7 cellular contexts compared by ENCODE assay signal in the genomic region with DNA sequence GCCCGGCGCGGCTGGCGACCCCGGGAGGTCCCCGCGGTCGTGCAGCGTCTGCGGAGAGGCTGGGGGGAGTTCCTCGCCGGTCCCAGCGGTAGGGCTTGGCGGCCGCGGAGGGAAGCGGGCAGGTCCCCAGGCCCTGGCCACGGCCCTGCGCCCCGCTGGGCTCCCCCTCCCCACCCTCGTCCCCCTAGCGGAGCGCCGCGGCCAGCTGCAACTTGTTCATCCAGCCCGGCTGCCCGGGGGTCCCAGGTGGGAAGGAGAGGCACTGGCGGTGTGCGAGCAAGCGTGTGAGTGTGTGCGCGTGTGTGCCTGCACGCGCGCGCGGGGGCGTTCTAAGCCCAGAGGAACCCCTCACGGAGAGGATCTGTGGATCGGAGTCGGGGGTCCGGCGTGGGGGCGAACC. TPM values are rescaled to one million over a fixed set of nuclear protein-coding genes. Genes with fewer than 3 reads are reported as not detected.
DNase-seq lines count a peak whose midpoint lies in the region; ATAC-seq, FAIRE-seq and TF ChIP-seq lines count a peak whose summit lies in the region.

No MANE protein-coding gene starts in this region.

- no peaks in the 10 kb centered on the region for H4K20me1 ChIP-seq in mammary epithelial cell (ENCODE audit: insufficient read depth, low read length)

- dilution Hi-C loops in mammary epithelial cell (cut with HindIII; ENCODE audit: low sequenced_read_pairs): no loop called here

- no peak for FAIRE-seq in kidney (lab: Jason Lieb, UNC)

- no peaks in the 10 kb centered on the region for H3K36me3 ChIP-seq in mammary epithelial cell (ENCODE audit: insufficient read depth, low read length)
- H3K36me3 ChIP-seq in kidney (ENCODE audit: control insufficient read depth in 1 of 2, insufficient read depth in 2 of 2, low read length in 2 of 2): no peaks in the 10 kb centered on the region

- no peaks in the 10 kb centered on the region for H3K9me3 Mint-ChIP-seq in stimulated activated effector memory CD8-positive, alpha-beta T cell treated with anti-CD3 and anti-CD28 coated beads, Interleukin-12 subunit alpha, Interleukin-12 subunit beta, amount 100 ng/mL, for 72 hours
- peaks cover 5% of the 10 kb centered on the region for H3K9me3 Mint-ChIP-seq in activated naive CD4-positive, alpha-beta T cell treated with anti-CD3 and anti-CD28 coated beads for 36 hours

- 3% methylated on average over 5 of the region's 44 CpGs for WGBS in mammary epithelial cell (ENCODE audit: low coverage, missing lambda C conversion rate)

- H3K9me3 ChIP-seq in mammary epithelial cell (replicated peaks; ENCODE audit: insufficient read depth, low read length) (no peaks in the 10 kb centered on the region), kidney (ENCODE audit: control insufficient read depth in 1 of 2, low read length in 2 of 2) (no peaks in the 10 kb centered on the region)

- no TSS peak for BruUV-seq in mammary epithelial cell (replicated peaks; lab: Mats Ljungman, UMichigan)

- CTCF ChIA-PET in mammary epithelial cell (lab: Charles Lee; ENCODE audit: low non-redundant PET): no interaction called here
- CTCF ChIA-PET in activated naive CD4-positive, alpha-beta T cell treated with anti-CD3 and anti-CD28 coated beads for 36 hours (lab: Charles Lee): no interaction called here

- no peaks in the 10 kb centered on the region for H3K27me3 ChIP-seq in mammary epithelial cell (ENCODE audit: insufficient read depth, low read length)

- no peaks in the 10 kb centered on the region for H3K36me3 Mint-ChIP-seq in stimulated activated effector memory CD8-positive, alpha-beta T cell treated with anti-CD3 and anti-CD28 coated beads, Interleukin-12 subunit alpha, Interleukin-12 subunit beta, amount 100 ng/mL, for 72 hours
- no peaks in the 10 kb centered on the region for H3K36me3 Mint-ChIP-seq in activated naive CD4-positive, alpha-beta T cell treated with anti-CD3 and anti-CD28 coated beads for 36 hours (ENCODE audit: low read depth)

- H3K9ac ChIP-seq in mammary epithelial cell (ENCODE audit: insufficient read depth, low read length): peak overlapping the region; percentile 61
- H3K9ac ChIP-seq in kidney (ENCODE audit: low read length in 2 of 2): peak overlapping the region; percentile 59 to 79

- no peak overlapping the region for H3K27ac Mint-ChIP-seq in stimulated activated effector memory CD8-positive, alpha-beta T cell treated with anti-CD3 and anti-CD28 coated beads, Interleukin-12 subunit alpha, Interleukin-12 subunit beta, amount 100 ng/mL, for 72 hours
- no peak overlapping the region for H3K27ac Mint-ChIP-seq in activated naive CD4-positive, alpha-beta T cell treated with anti-CD3 and anti-CD28 coated beads for 36 hours

- H2AFZ ChIP-seq in mammary epithelial cell (ENCODE audit: low read depth, low read length): peak overlapping the region; percentile 81

- ATAC-seq in stimulated activated effector memory CD8-positive, alpha-beta T cell treated with anti-CD3 and anti-CD28 coated beads, Interleukin-12 subunit alpha, Interleukin-12 subunit beta, amount 100 ng/mL, for 72 hours: peak; percentile 1

- H3K27ac ChIP-seq in mammary epithelial cell (ENCODE audit: insufficient read depth, low read depth, low read length) (peak overlapping the region; percentile 52), kidney (ENCODE audit: low read depth in 2 of 2, low read length in 2 of 2) (peak overlapping the region; percentile 91 to 95)

- H3K4me3 ChIP-seq in mammary epithelial cell (replicated peaks in 1 of 3; ENCODE audit: insufficient read depth in 1 of 3, low read depth in 2 of 3, low read length in 3 of 3) (peak overlapping the region; percentile 78 to 96 (median 79)), kidney (ENCODE audit: low read length in 2 of 2) (peak overlapping the region; percentile 61 to 76)

- DNase-seq in HuH-7 (ENCODE audit: low spot score) (peak; percentile 56), mammary epithelial cell (no peak), kidney (peak; percentile 87), OCI-M1 (lab: John Stamatoyannopoulos, UW) (no peak)
- no peak for DNase-seq in stimulated activated effector memory CD8-positive, alpha-beta T cell treated with anti-CD3 and anti-CD28 coated beads, Interleukin-12 subunit alpha, Interleukin-12 subunit beta, amount 100 ng/mL, for 72 hours (ENCODE audit: low spot score in 2 of 2)
- DNase-seq in activated naive CD4-positive, alpha-beta T cell treated with anti-CD3 and anti-CD28 coated beads for 36 hours: no peak
- no peak for DNase-seq in stimulated activated naive CD4-positive, alpha-beta T cell (lab: John Stamatoyannopoulos, UW)

- peaks cover 50% of the 10 kb centered on the region for H3K27me3 Mint-ChIP-seq in activated naive CD4-positive, alpha-beta T cell treated with anti-CD3 and anti-CD28 coated beads for 36 hours (ENCODE audit: low read depth)

- peaks cover 3% of the 10 kb centered on the region for H3K4me1 ChIP-seq in mammary epithelial cell (ENCODE audit: insufficient read depth, low read length)
- H3K4me1 ChIP-seq in kidney (ENCODE audit: control insufficient read depth in 1 of 2, insufficient read depth in 1 of 2, low read depth in 1 of 2, low read length in 2 of 2): peaks cover 3 to 6% of the 10 kb centered on the region in 2 donors

- H3K4me1 Mint-ChIP-seq in stimulated activated effector memory CD8-positive, alpha-beta T cell treated with anti-CD3 and anti-CD28 coated beads, Interleukin-12 subunit alpha, Interleukin-12 subunit beta, amount 100 ng/mL, for 72 hours: peaks cover 8% of the 10 kb centered on the region
- H3K4me1 Mint-ChIP-seq in activated naive CD4-positive, alpha-beta T cell treated with anti-CD3 and anti-CD28 coated beads for 36 hours (ENCODE audit: low read depth): peaks cover 2% of the 10 kb centered on the region

- TF ChIP-seq CTCF in mammary epithelial cell (conservative IDR thresholded peaks at IDR 0.05 in 1 of 2, IDR thresholded peaks at IDR 0.05 in 1 of 2; ENCODE audit: extremely low read depth in 1 of 2, insufficient read depth in 1 of 2, low read depth in 1 of 2, low read length in 2 of 2): peak in 1 of 2 donors; percentile 29
- TF ChIP-seq CTCF in kidney (IDR thresholded peaks at IDR 0.05; ENCODE audit: borderline replicate concordance, extremely low read depth, insufficient read depth): no peak

- in situ Hi-C loops in mammary epithelial cell (cut with MboI; ENCODE audit: low sequenced_read_pairs in 2 of 2): loop anchor here in 1 of 2 donors (25.0 kb wide), 1 partner anchor 819 kb away; no protein-coding TSS in a partner anchor

- peak overlapping the region; percentile 97 for H3K4me2 ChIP-seq in mammary epithelial cell (ENCODE audit: insufficient read depth, low read depth, low read length)

- H3K79me2 ChIP-seq in mammary epithelial cell (ENCODE audit: insufficient read depth, low read length): peaks cover 57% of the 10 kb centered on the region

- intact Hi-C loops in mammary epithelial cell (cut with micrococcal nuclease): loop anchor here (1.0 to 10.0 kb wide), 7 partner anchors 116 to 536 kb away; no protein-coding TSS in a partner anchor
- intact Hi-C loops in kidney (cut with DNase I): no loop called here
- intact Hi-C loops in activated naive CD4-positive, alpha-beta T cell treated with anti-CD3 and anti-CD28 coated beads for 36 hours (cut with micrococcal nuclease): loop anchor here (10.0 kb wide), 2 partner anchors 386 to 654 kb away; no protein-coding TSS in a partner anchor

- peak overlapping the region; percentile 30 for H3K4me3 Mint-ChIP-seq in stimulated activated effector memory CD8-positive, alpha-beta T cell treated with anti-CD3 and anti-CD28 coated beads, Interleukin-12 subunit alpha, Interleukin-12 subunit beta, amount 100 ng/mL, for 72 hours
- no peak overlapping the region for H3K4me3 Mint-ChIP-seq in activated naive CD4-positive, alpha-beta T cell treated with anti-CD3 and anti-CD28 coated beads for 36 hours

RNA-seq across cellular contexts. Expression of a gene that starts 1.3 kb away (rescaled TPM):
- total RNA-seq in mammary epithelial cell (10 to 100 TPM; 34.1 to 65.8 TPM), kidney (98.9 TPM)
- polyA plus RNA-seq in mammary epithelial cell (43.3 TPM), kidney (ENCODE audit: insufficient read depth, low read depth, low replicate concordance) (52.4 TPM)
- 23.8 TPM for polyA minus RNA-seq in mammary epithelial cell
- total RNA-seq in activated naive CD4-positive, alpha-beta T cell treated with anti-CD3 and anti-CD28 coated beads for 36 hours: 1 to 10 TPM; 4.3 to 6.1 TPM

Comparison
In these comparisons a context has a peak if more than half of its experiments do, and no peak if none do; other contexts are left out.
1. DNase-seq: peak in HuH-7 (single experiment) and kidney (single experiment); none in mammary epithelial cell (single experiment), stimulated activated effector memory CD8-positive, alpha-beta T cell treated with anti-CD3 and anti-CD28 coated beads, Interleukin-12 subunit alpha, Interleukin-12 subunit beta, amount 100 ng/mL, for 72 hours (0 of 2), activated naive CD4-positive, alpha-beta T cell treated with anti-CD3 and anti-CD28 coated beads for 36 hours (single experiment), OCI-M1 (single experiment) and stimulated activated naive CD4-positive, alpha-beta T cell (0 of 6).
2. RNA of a gene that starts 1.3 kb away (total RNA-seq): 98.9 TPM in kidney (single experiment) and 34.1 to 65.8 TPM in mammary epithelial cell; 4.3 to 6.1 TPM in activated naive CD4-positive, alpha-beta T cell treated with anti-CD3 and anti-CD28 coated beads for 36 hours; every median in the first group is over 4 times any median in the second.